Comparison of ENCODE assay signal across 17 cellular contexts in the genomic region with DNA sequence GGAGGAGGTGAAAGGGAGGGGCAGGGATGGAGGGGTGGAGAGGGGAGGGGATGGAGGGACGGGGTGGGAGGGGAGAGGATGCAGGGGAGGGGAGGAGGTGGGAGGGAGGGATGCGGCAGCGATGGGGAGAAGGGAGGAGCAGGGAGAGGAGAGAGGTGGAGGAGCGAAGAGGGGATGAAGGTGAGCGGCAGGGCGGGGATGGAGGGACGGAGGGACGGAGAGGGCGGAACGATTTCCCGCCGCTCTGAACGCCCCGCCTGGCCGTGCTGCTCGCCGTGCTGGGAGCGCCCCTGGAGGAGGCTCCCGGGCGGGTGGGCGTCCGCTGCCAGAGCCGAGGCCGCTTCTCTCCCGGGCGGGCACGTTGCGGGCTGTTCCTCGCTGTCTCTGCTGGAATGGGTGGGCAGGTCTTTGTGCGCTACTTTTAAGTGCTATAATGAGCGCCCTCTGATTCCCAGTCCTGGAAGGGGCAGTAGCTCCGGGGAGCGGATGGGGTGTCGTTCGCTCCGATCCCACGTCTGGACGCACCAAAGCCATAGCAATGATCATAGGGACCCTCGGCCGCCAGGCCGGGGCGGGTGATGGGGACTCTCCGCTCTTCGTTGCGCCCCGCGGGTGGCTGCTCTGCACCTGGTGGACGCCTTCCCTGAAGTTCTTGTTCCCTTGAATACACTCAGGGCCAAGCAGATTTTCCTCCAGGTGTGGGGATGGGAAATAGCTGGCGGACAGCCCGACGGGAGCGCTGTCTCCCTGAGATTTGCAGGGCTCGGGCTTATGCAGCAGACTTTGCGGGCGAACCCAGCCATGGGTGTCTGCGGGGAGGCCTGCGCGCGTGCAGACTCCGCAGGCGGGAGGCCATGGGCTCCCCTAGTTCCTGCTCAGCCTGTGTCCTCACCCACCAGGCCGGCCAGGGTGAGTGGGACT.
DNase-seq lines count a peak whose midpoint lies in the region; ATAC-seq and TF ChIP-seq lines count a peak whose summit lies in the region.
"Had no signal": no experiment of that assay in that cellular context is flagged by ENCODE, and none has a peak within 500 bp of the region (broad histone marks: within the 10 kb centered on the region; RNA-seq: fewer than 3 reads in every experiment).

No MANE protein-coding gene starts in this region.

- H3K27ac Mint-ChIP-seq in progenitor cell of endocrine pancreas, result no peak overlapping the region
- H3K27ac Mint-ChIP-seq: activated B cell treated with CpG ODN at 0.5 μM for 24 hours; activated naive CD8-positive, alpha-beta T cell treated with anti-CD3 and anti-CD28 coated beads for 36 hours; CD8-positive, alpha-beta T cell; memory B cell had no signal

- no peaks in the 10 kb centered on the region for H3K4me1 ChIP-seq in NT2/D1 (ENCODE audit: insufficient read depth, insufficient read length)
- H3K4me1 ChIP-seq: parathyroid adenoma had no signal

- no peaks in the 10 kb centered on the region for H3K9me3 Mint-ChIP-seq in progenitor cell of endocrine pancreas (ENCODE audit: low read depth)
- H3K9me3 Mint-ChIP-seq: activated B cell treated with CpG ODN at 0.5 μM for 24 hours; activated naive CD8-positive, alpha-beta T cell treated with anti-CD3 and anti-CD28 coated beads for 36 hours; CD8-positive, alpha-beta T cell had no signal

- H3K4me3 Mint-ChIP-seq in progenitor cell of endocrine pancreas (ENCODE audit: low read depth), result no peak overlapping the region
- H3K4me3 Mint-ChIP-seq: activated B cell treated with CpG ODN at 0.5 μM for 24 hours; activated naive CD8-positive, alpha-beta T cell treated with anti-CD3 and anti-CD28 coated beads for 36 hours; CD8-positive, alpha-beta T cell; memory B cell had no signal

- peak overlapping the region; percentile 67 for H3K9ac ChIP-seq in NT2/D1 (ENCODE audit: insufficient read length, low read depth)
- H3K9ac ChIP-seq: parathyroid adenoma had no signal

- peaks cover 16% of the 10 kb centered on the region; the same call in 1 of the 2 replicates for H3K9me3 ChIP-seq in NT2/D1 (ENCODE audit: insufficient read depth, low read length)

- H3K36me3 Mint-ChIP-seq in progenitor cell of endocrine pancreas (ENCODE audit: insufficient read depth), result no peaks in the 10 kb centered on the region
- H3K36me3 Mint-ChIP-seq: activated naive CD8-positive, alpha-beta T cell treated with anti-CD3 and anti-CD28 coated beads for 36 hours; CD8-positive, alpha-beta T cell had no signal

- peak; percentile 43 for TF ChIP-seq CTCF in progenitor cell of endocrine pancreas (IDR thresholded peaks at IDR 0.05; ENCODE audit: unreplicated experiment)

- no peak for ATAC-seq in HG03045 (IDR thresholded peaks at IDR 0.05; ENCODE audit: unreplicated experiment)
- no peak for ATAC-seq in activated CD4-positive, CD25-positive, alpha-beta regulatory T cell treated with anti-CD3 and anti-CD28 coated beads, Interleukin-2, amount 50 U/mL, for 24 hours
- ATAC-seq in GM19035 (IDR thresholded peaks at IDR 0.05; ENCODE audit: unreplicated experiment), result no peak
- ATAC-seq: CD8-positive, alpha-beta T cell; esophagus mucosa had no signal

- H3K4me3 ChIP-seq in NT2/D1 (ENCODE audit: insufficient read length, low read depth), result peak overlapping the region; percentile 35
- H3K4me3 ChIP-seq in iPS-11a (ENCODE audit: low read depth, low read length), result peak overlapping the region; percentile 41

- no peaks in the 10 kb centered on the region for H3K4me1 Mint-ChIP-seq in progenitor cell of endocrine pancreas (ENCODE audit: low read depth)
- H3K4me1 Mint-ChIP-seq: activated naive CD8-positive, alpha-beta T cell treated with anti-CD3 and anti-CD28 coated beads for 36 hours had no signal

- H3K27me3 Mint-ChIP-seq in progenitor cell of endocrine pancreas, result peaks cover 81% of the 10 kb centered on the region

- peak; percentile 75 for DNase-seq in NCI-H1436 (lab: John Stamatoyannopoulos, UW)
- no peak for DNase-seq in NCI-H1436 treated with DMSO at 0.1 percent for 48 hours (lab: John Stamatoyannopoulos, UW)
- peak; percentile 8 for DNase-seq in NT2/D1 (ENCODE audit: low read depth, low spot score)
- DNase-seq in progenitor cell of endocrine pancreas (ENCODE audit: low spot score, unreplicated experiment), result no peak
- DNase-seq: activated B cell treated with CpG ODN at 0.5 μM for 24 hours; activated CD8-positive, alpha-beta memory T cell treated with anti-CD3 and anti-CD28 coated beads, Interleukin-2, amount 50 U/mL, for 4 hours; activated naive CD8-positive, alpha-beta T cell treated with anti-CD3 and anti-CD28 coated beads for 36 hours; CD8-positive, alpha-beta T cell; central memory CD4-positive, alpha-beta T cell; NCI-H2081 treated with DMSO at 0.1 percent for 48 hours had no signal

- H3K27me3 ChIP-seq in NT2/D1 (ENCODE audit: insufficient read depth, insufficient read length), result peaks cover 26% of the 10 kb centered on the region

- no peaks in the 10 kb centered on the region for H3K36me3 ChIP-seq in NT2/D1 (ENCODE audit: insufficient read depth, insufficient read length, low read length)

Comparison
In these comparisons a context has a peak if more than half of its experiments do, and no peak if none do; other contexts are left out.
1. DNase-seq: peak in NCI-H1436 (single experiment) and NT2/D1 (single experiment); none in NCI-H1436 treated with DMSO at 0.1 percent for 48 hours (single experiment) and progenitor cell of endocrine pancreas (single experiment).